7 cellular contexts compared by ENCODE assay signal in the genomic region with DNA sequence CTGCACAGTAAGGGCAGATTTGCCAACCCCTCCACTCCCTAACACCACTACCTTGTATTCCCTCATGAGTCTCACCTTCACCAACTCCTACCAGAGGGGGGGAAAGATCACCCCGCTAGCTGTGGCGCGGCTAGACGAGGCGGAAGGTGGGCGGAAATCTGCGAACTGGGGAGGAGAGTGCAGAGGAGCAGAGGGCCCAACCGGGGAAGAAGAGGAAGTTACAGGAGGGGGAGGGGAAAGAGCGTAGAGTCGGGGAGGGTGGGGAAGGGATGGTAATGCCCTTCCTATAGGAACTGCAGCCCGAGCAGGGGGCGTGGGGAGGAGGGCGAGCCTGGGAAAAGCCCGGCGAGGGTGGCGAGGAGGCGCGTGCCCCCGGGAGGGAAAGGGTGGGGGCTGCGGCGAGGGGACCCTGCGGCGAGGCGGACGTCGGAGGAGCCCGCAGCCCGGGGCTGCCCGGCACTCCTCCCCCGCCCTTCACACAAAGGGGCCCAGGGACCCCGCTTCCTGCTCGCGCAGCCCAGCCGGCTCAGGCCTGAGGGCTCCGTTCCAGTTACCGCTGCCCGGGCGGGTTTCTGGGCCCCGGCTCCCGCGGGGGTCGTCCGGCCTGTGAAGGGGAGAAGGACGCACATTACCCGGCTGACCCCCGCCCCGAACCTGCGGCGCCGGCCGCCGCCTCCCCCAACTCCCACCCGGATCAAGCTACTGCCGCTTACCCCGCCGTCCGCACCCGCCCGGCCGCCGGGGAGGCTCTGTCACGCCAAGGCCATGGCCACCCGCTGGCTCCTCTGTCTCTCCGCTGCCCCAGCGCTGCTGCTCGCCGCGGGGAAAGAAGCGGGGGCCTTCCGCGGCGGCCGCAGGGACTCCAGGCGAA. TPM values are rescaled to one million over a fixed set of nuclear protein-coding genes. Genes with fewer than 3 reads are reported as not detected.
DNase-seq lines count a peak whose midpoint lies in the region; ATAC-seq and TF ChIP-seq lines count a peak whose summit lies in the region.

No MANE protein-coding gene starts in this region.

- WGBS in sigmoid colon, 2 donors: 0% methylated on average over 71 to 73 of the region's 74 CpGs

- intact Hi-C loops in sigmoid colon (cut with DNase I): loop anchor here (5.0 to 10.0 kb wide), 3 partner anchors 125 to 373 kb away; partner anchors contain the start of gene STK26

- peaks cover 0 to 16% (median 0%) of the 10 kb centered on the region in 4 donors for H3K36me3 ChIP-seq in sigmoid colon

- no peaks in the 10 kb centered on the region for H3K27me3 ChIP-seq in sigmoid colon

- H3K9me3 ChIP-seq in sigmoid colon: no peaks in the 10 kb centered on the region

- in situ Hi-C loops in astrocyte of the cerebellum (cut with HindIII; ENCODE audit: low sequenced_read_pairs): no loop called here

- peak; percentile 58 for ATAC-seq in GM18517 (IDR thresholded peaks at IDR 0.05; ENCODE audit: unreplicated experiment)
- peak; percentile 63 for ATAC-seq in HG02973 (IDR thresholded peaks at IDR 0.05; ENCODE audit: unreplicated experiment)

- H3K4me1 ChIP-seq in sigmoid colon: peaks cover 0 to 25% (median 10%) of the 10 kb centered on the region in 4 donors

- H3K4me3 ChIP-seq in astrocyte of the cerebellum (ENCODE audit: low read depth, low read length) (peak overlapping the region; percentile 64), sigmoid colon (peak overlapping the region; percentile 70 to 88 (median 80))

- H3K27ac ChIP-seq in sigmoid colon: peak overlapping the region; percentile 94 to 99 (median 96)

- DNase-seq in NCI-H187 treated with DMSO at 0.1 percent for 48 hours (lab: John Stamatoyannopoulos, UW) (peak; percentile 5), T-helper 22 cell (ENCODE audit: low read depth) (peak; percentile 70), astrocyte of the cerebellum (ENCODE audit: low read depth) (no peak), iPS DF 4.7 (ENCODE audit: extremely low read depth, low spot score) (peak; percentile 25), sigmoid colon (peak; percentile 80)

- TF ChIP-seq POLR2A in sigmoid colon (IDR thresholded peaks at IDR 0.05): no peak

- no peak for TF ChIP-seq EP300 in sigmoid colon (IDR thresholded peaks at IDR 0.05)

- TF ChIP-seq CTCF in astrocyte of the cerebellum (IDR thresholded peaks at IDR 0.05; ENCODE audit: low read depth, low read length, missing control alignments) (no peak), sigmoid colon (IDR thresholded peaks at IDR 0.05) (no peak)

RNA-seq across cellular contexts. Expression of gene RAP2C, which starts 1.8 kb away (rescaled TPM):
- 10 to 100 TPM; 10.3 to 16.3 (median 13.2) TPM for total RNA-seq in sigmoid colon
- polyA plus RNA-seq in sigmoid colon: 10 to 100 TPM; 16.7 to 19.8 (median 19.0) TPM
